Comparison of ENCODE assay signal across 13 cellular contexts in the genomic region with DNA sequence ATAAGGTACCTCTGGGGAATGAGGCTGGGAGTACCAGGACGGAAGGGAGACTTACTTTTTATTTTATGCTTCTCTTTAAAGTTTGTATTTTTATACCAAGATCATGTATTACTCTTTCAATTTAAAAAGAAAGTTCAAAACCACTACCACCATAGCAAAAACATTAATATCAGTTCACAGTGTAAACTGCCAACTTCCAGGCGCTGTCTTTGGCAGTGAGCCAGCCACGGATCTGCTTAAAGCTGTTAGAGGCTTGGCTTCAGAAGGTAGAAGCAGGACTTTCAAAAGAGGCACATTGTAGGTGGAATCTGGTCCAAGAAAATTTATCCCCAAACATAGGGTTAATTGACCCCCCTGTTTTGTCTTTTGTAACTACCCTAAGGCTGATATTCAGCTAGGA.
DNase-seq lines count a peak whose midpoint lies in the region; ATAC-seq, FAIRE-seq and TF ChIP-seq lines count a peak whose summit lies in the region.
"Had no signal": no experiment of that assay in that cellular context is flagged by ENCODE, and none has a peak within 500 bp of the region (broad histone marks: within the 10 kb centered on the region; RNA-seq: fewer than 3 reads in every experiment).

No MANE protein-coding gene starts in this region.

- DNase-seq in HUDEP-2 (lab: John Stamatoyannopoulos, UW; ENCODE audit: unreplicated experiment in 76 of 76): peak in 72 of 76 experiments; percentile 5 to 82 (median 57)
- peak; percentile 51 for DNase-seq in NCI-H2171 treated with DMSO at 0.1 percent for 48 hours (lab: John Stamatoyannopoulos, UW)
- peak; percentile 67 for DNase-seq in choroid plexus epithelial cell (ENCODE audit: low read depth)
- peak; percentile 83 for DNase-seq in posterior vena cava (ENCODE audit: low spot score)
- DNase-seq in D721Med (ENCODE audit: insufficient read length, low spot score): no peak
- DNase-seq in MV-4-11 (lab: John Stamatoyannopoulos, UW): no peak
- DNase-seq: activated CD4-positive, alpha-beta T cell treated with anti-CD3 and anti-CD28 coated beads, Interleukin-2, amount 50 U/mL, for 4 hours; activated naive CD8-positive, alpha-beta T cell treated with anti-CD3 and anti-CD28 coated beads, Interleukin-2, amount 50 U/mL, for 24 hours; EL; GOT3; left lung had no signal

- H3K4me3 ChIP-seq in choroid plexus epithelial cell (ENCODE audit: low read depth, low read length): no peak overlapping the region
- H3K4me3 ChIP-seq: left lung, SJSA1 had no signal

- TF ChIP-seq CTCF in choroid plexus epithelial cell (conservative IDR thresholded peaks at IDR 0.05; ENCODE audit: low read depth, low read length) (no peak), D721Med (IDR thresholded peaks at IDR 0.05; ENCODE audit: insufficient read depth, missing control alignments) (no peak)

- FAIRE-seq in D721Med (lab: Jason Lieb, UNC): no peak

- intact Hi-C loops in posterior vena cava (cut with DNase I): no loop called here

- no peak for ATAC-seq in GM21390 (IDR thresholded peaks at IDR 0.05; ENCODE audit: unreplicated experiment)
- ATAC-seq: activated naive CD8-positive, alpha-beta T cell treated with anti-CD3 and anti-CD28 coated beads, Interleukin-2, amount 50 U/mL, for 24 hours; left lung had no signal

Comparison
In these comparisons a context has a peak if more than half of its experiments do, and no peak if none do; other contexts are left out.
1. DNase-seq: peak in HUDEP-2 (72 of 76), NCI-H2171 treated with DMSO at 0.1 percent for 48 hours (single experiment), choroid plexus epithelial cell (single experiment) and posterior vena cava (single experiment); none in D721Med (single experiment) and MV-4-11 (single experiment).